ENCODE assay signal across 1 cellular context in genomic region chr18:13494879-13495465, GRCh38.
TF ChIP-seq lines count a peak whose summit lies in the region.

No MANE protein-coding gene starts in this region.

TF ChIP-seq in WTC11, 78 proteins besides CTCF, POLR2A, EP300 and RAD21 (continued from another document):
- TF ChIP-seq, protein P1, sequence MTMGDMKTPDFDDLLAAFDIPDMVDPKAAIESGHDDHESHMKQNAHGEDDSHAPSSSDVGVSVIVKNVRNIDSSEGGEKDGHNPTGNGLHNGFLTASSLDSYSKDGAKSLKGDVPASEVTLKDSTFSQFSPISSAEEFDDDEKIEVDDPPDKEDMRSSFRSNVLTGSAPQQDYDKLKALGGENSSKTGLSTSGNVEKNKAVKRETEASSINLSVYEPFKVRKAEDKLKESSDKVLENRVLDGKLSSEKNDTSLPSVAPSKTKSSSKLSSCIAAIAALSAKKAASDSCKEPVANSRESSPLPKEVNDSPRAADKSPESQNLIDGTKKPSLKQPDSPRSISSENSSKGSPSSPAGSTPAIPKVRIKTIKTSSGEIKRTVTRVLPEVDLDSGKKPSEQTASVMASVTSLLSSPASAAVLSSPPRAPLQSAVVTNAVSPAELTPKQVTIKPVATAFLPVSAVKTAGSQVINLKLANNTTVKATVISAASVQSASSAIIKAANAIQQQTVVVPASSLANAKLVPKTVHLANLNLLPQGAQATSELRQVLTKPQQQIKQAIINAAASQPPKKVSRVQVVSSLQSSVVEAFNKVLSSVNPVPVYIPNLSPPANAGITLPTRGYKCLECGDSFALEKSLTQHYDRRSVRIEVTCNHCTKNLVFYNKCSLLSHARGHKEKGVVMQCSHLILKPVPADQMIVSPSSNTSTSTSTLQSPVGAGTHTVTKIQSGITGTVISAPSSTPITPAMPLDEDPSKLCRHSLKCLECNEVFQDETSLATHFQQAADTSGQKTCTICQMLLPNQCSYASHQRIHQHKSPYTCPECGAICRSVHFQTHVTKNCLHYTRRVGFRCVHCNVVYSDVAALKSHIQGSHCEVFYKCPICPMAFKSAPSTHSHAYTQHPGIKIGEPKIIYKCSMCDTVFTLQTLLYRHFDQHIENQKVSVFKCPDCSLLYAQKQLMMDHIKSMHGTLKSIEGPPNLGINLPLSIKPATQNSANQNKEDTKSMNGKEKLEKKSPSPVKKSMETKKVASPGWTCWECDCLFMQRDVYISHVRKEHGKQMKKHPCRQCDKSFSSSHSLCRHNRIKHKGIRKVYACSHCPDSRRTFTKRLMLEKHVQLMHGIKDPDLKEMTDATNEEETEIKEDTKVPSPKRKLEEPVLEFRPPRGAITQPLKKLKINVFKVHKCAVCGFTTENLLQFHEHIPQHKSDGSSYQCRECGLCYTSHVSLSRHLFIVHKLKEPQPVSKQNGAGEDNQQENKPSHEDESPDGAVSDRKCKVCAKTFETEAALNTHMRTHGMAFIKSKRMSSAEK (CRISPR knock-in tag; IDR thresholded peaks at IDR 0.05; ENCODE audit: borderline replicate concordance), result no peak
- TF ChIP-seq TEAD4 (CRISPR knock-in tag; IDR thresholded peaks at IDR 0.05) (no peak), SP1 (CRISPR knock-in tag; conservative IDR thresholded peaks at IDR 0.05) (no peak), GTF2I (CRISPR knock-in tag; conservative IDR thresholded peaks at IDR 0.05) (no peak), MYBL2 (CRISPR knock-in tag; IDR thresholded peaks at IDR 0.05) (no peak)
TF ChIP-seq in WTC11: peak in this region for 0.
